Comparison of ENCODE assay signal across 24 cellular contexts in genomic region chr5:64836786-64837185, GRCh38.
"Had no signal": no experiment of that assay in that cellular context is flagged by ENCODE, and none has a peak within 500 bp of the region (broad histone marks: within the 10 kb centered on the region; RNA-seq: fewer than 3 reads in every experiment).

No MANE protein-coding gene starts in this region.

- H3K27ac ChIP-seq: coronary artery, epithelial cell of prostate, foreskin keratinocyte, neural progenitor cell, thoracic aorta, upper lobe of left lung, WERI-Rb-1 had no signal

- DNase-seq: activated CD4-positive, alpha-beta T cell treated with anti-CD3 and anti-CD28 coated beads for 1 hour; activated CD4-positive, alpha-beta T cell treated with anti-CD3 and anti-CD28 coated beads, Interleukin-2, amount 50 U/mL, for 4 hours; activated CD8-positive, alpha-beta memory T cell treated with anti-CD3 and anti-CD28 coated beads for 24 hours; activated CD8-positive, alpha-beta memory T cell treated with anti-CD3 and anti-CD28 coated beads, Interleukin-2, amount 50 U/mL, for 4 hours; activated effector memory CD4-positive, alpha-beta T cell treated with Interleukin-2 at 50 U/mL for 16 hours; activated naive CD4-positive, alpha-beta T cell treated with anti-CD3 and anti-CD28 coated beads for 36 hours; activated naive CD8-positive, alpha-beta T cell treated with anti-CD3 and anti-CD28 coated beads, Interleukin-2, amount 10 ng/mL, durations not matched to agents 7 days and 5 days; activated T-cell treated with anti-CD3 and anti-CD28 coated beads, Interleukin-2, amount 50 U/mL, for 4 hours; amniotic stem cell; cerebellar nuclear complex; endodermal cell; foreskin keratinocyte; naive thymus-derived CD4-positive, alpha-beta T cell; retina; stimulated activated CD4-positive, alpha-beta T cell treated with anti-CD3 and anti-CD28 coated beads, Interleukin-4, amount 100 ng/mL, for 24 hours; stimulated activated naive CD4-positive, alpha-beta T cell treated with Interleukin-2 at 50 U/mL for 16 hours; upper lobe of left lung; WERI-Rb-1 had no signal

- H3K4me1 Mint-ChIP-seq: activated naive CD8-positive, alpha-beta T cell treated with anti-CD3 and anti-CD28 coated beads, Interleukin-2, amount 10 ng/mL, durations not matched to agents 7 days and 5 days; neural progenitor cell had no signal

- H3K27ac Mint-ChIP-seq: activated naive CD4-positive, alpha-beta T cell treated with anti-CD3 and anti-CD28 coated beads for 36 hours; activated naive CD8-positive, alpha-beta T cell treated with anti-CD3 and anti-CD28 coated beads, Interleukin-2, amount 10 ng/mL, durations not matched to agents 7 days and 5 days; endodermal cell; naive thymus-derived CD4-positive, alpha-beta T cell; neural progenitor cell; progenitor cell of endocrine pancreas had no signal

- H2AFZ ChIP-seq: neural progenitor cell had no signal

- H3K4me2 ChIP-seq: neural progenitor cell had no signal

- H3K4me3 ChIP-seq: coronary artery, lung, neural progenitor cell, thoracic aorta, upper lobe of left lung had no signal

- H3K9me3 Mint-ChIP-seq: neural progenitor cell had no signal

- H3K27me3 ChIP-seq: foreskin keratinocyte, neural progenitor cell, upper lobe of left lung had no signal

- H3K27me3 Mint-ChIP-seq: activated naive CD8-positive, alpha-beta T cell treated with anti-CD3 and anti-CD28 coated beads, Interleukin-2, amount 10 ng/mL, durations not matched to agents 7 days and 5 days; naive thymus-derived CD4-positive, alpha-beta T cell; progenitor cell of endocrine pancreas had no signal

- H3K9me3 ChIP-seq: thoracic aorta, upper lobe of left lung had no signal

- ATAC-seq: activated T-cell treated with anti-CD3 and anti-CD28 coated beads, Interleukin-2, amount 50 U/mL, for 4 hours; foreskin keratinocyte; naive thymus-derived CD4-positive, alpha-beta T cell had no signal

- H3K36me3 ChIP-seq: neural progenitor cell, WERI-Rb-1 had no signal

- H3K4me3 Mint-ChIP-seq: activated naive CD4-positive, alpha-beta T cell treated with anti-CD3 and anti-CD28 coated beads for 36 hours; activated naive CD8-positive, alpha-beta T cell treated with anti-CD3 and anti-CD28 coated beads, Interleukin-2, amount 10 ng/mL, durations not matched to agents 7 days and 5 days; activated T-cell treated with anti-CD3 and anti-CD28 coated beads, Interleukin-2, amount 50 U/mL, for 4 hours; endodermal cell; naive thymus-derived CD4-positive, alpha-beta T cell; neural progenitor cell had no signal
